In the genomic region with DNA sequence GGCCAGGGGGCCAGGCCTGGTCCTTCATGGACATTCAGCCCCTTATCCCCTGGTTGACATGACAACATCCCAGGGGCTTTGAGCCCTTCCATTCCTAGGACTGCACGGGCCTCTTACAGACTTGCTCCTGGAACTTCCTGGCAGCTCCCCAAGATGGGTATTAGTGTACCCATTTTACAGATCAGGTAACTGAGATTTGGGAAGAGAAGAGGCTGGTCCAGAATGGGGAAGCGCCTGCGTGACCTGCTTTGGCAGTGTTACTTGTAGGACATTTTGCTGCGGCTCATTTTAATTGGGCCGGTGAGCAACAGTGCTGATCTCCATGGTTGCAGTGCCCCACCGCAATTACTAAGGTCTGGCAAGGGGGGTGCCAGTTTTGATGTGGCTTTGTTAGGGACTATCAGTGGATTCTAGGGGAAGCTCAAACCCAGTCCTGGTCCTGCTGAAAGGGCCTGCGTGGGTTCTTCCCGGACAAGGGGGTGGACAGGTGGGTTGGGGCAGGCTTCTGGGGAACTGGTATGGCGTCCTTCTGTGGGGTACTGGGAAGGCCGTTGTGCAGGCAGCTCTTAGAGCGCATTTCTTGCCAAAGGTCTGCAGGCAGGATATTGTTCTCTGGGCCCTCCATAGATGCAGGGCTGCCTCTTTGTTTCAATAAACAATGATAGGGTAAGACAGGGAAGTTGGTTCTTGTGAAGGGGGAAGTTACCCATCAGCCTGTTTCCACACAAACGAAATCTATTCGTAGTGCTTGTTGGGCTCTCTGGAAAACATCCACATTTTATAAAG, we compare ENCODE assay signal across 15 cellular contexts.
DNase-seq lines count a peak whose midpoint lies in the region; ATAC-seq and TF ChIP-seq lines count a peak whose summit lies in the region.
"Had no signal": no experiment of that assay in that cellular context is flagged by ENCODE, and none has a peak within 500 bp of the region (broad histone marks: within the 10 kb centered on the region; RNA-seq: fewer than 3 reads in every experiment).

No MANE protein-coding gene starts in this region.

- no peaks in the 10 kb centered on the region for H3K4me1 ChIP-seq in effector memory CD4-positive, alpha-beta T cell (ENCODE audit: control insufficient read depth, insufficient read depth, low read length, poor library complexity, severe bottlenecking)

- no peak overlapping the region for H3K27ac ChIP-seq in effector memory CD4-positive, alpha-beta T cell (ENCODE audit: insufficient read depth, low read length, poor library complexity, severe bottlenecking)
- H3K27ac ChIP-seq: KMS-11 had no signal

- DNase-seq in CD14-positive monocyte (ENCODE audit: low spot score) (no peak), SKM-1 (lab: John Stamatoyannopoulos, UW; ENCODE audit: unreplicated experiment) (peak; percentile 69), globus pallidus (ENCODE audit: low spot score) (peak; percentile 34), pons (ENCODE audit: low spot score) (peak; percentile 57), ACHN (no peak)
- no peak for DNase-seq in stimulated activated CD4-positive, alpha-beta T cell treated with anti-CD3 and anti-CD28 coated beads, Interleukin-4, amount 100 ng/mL, for 4 hours
- no peak for DNase-seq in effector memory CD4-positive, alpha-beta T cell
- DNase-seq: activated CD4-positive, alpha-beta T cell treated with anti-CD3 and anti-CD28 coated beads for 48 hours; aorta; NK-92 treated with Interleukin-12 subunit alpha and Interleukin-12 subunit beta, amount 100 ng/mL, for 24 hours; stimulated activated CD8-positive, alpha-beta memory T cell treated with anti-CD3 and anti-CD28 coated beads, Interleukin-4, amount 100 ng/mL, for 48 hours; T-helper 1 cell; uterus had no signal

- peaks cover 0 to 6% (median 0%) of the 10 kb centered on the region in 3 donors for H3K27me3 Mint-ChIP-seq in CD14-positive monocyte (ENCODE audit: low read depth in 3 of 3)

- H3K36me3 ChIP-seq in effector memory CD4-positive, alpha-beta T cell (ENCODE audit: control insufficient read depth, insufficient read depth, low read length) = peaks cover 1% of the 10 kb centered on the region
- H3K36me3 ChIP-seq: uterus had no signal

- H3K4me1 Mint-ChIP-seq in CD14-positive monocyte = peaks cover 77% of the 10 kb centered on the region

- H3K9me3 Mint-ChIP-seq in CD14-positive monocyte = no peaks in the 10 kb centered on the region

- no peaks in the 10 kb centered on the region for H3K9me3 ChIP-seq in effector memory CD4-positive, alpha-beta T cell (ENCODE audit: control insufficient read depth, low read length)
- H3K9me3 ChIP-seq: uterus had no signal

- TF ChIP-seq CTCF in CD14-positive monocyte (IDR thresholded peaks at IDR 0.05) = no peak

- intact Hi-C loops in CD14-positive monocyte (cut with micrococcal nuclease) = loop anchor here in 1 of 2 donors (5.0 to 10.0 kb wide), 3 partner anchors 98 to 650 kb away; partner anchors contain the start of gene CACUL1

- no peaks in the 10 kb centered on the region for H3K27me3 ChIP-seq in effector memory CD4-positive, alpha-beta T cell (replicated peaks; ENCODE audit: control insufficient read depth, insufficient read depth, low read length, poor library complexity, severe bottlenecking)
- H3K27me3 ChIP-seq: uterus had no signal

- peak overlapping the region in 1 of 2 donors; percentile 77 for H3K4me3 Mint-ChIP-seq in CD14-positive monocyte

- peak overlapping the region; percentile 89 to 97 (median 95) for H3K27ac Mint-ChIP-seq in CD14-positive monocyte

- no peak for ATAC-seq in HG03025 (IDR thresholded peaks at IDR 0.05; ENCODE audit: low FRiP score, unreplicated experiment)

- no peak overlapping the region for H3K4me3 ChIP-seq in effector memory CD4-positive, alpha-beta T cell (ENCODE audit: insufficient read depth, low read depth, low read length, poor library complexity, severe bottlenecking)
- H3K4me3 ChIP-seq: uterus had no signal

- H3K36me3 Mint-ChIP-seq in CD14-positive monocyte = peaks cover 7% of the 10 kb centered on the region in 2 donors

- in situ Hi-C loops in ACHN (cut with HindIII; ENCODE audit: low pct_ligation_motif_present, low pct_unique_long_range_greater_than_20kb, low sequenced_read_pairs) = loop anchor here (25.0 kb wide), 1 partner anchor 193 kb away; the partner anchor contains the start of gene GRK5

Comparison
In these comparisons a context has a peak if more than half of its experiments do, and no peak if none do; other contexts are left out.
1. DNase-seq: peak in SKM-1 (single experiment), globus pallidus (single experiment) and pons (single experiment); none in CD14-positive monocyte (single experiment), ACHN (single experiment), stimulated activated CD4-positive, alpha-beta T cell treated with anti-CD3 and anti-CD28 coated beads, Interleukin-4, amount 100 ng/mL, for 4 hours (0 of 2) and effector memory CD4-positive, alpha-beta T cell (0 of 3).